In genomic region chr3:134242649-134243637, GRCh38 we compare ENCODE assay signal across 1 cellular context.
TF ChIP-seq lines count a peak whose summit lies in the region.

No MANE protein-coding gene starts in this region.

TF ChIP-seq in H1, 55 proteins besides CTCF, POLR2A, EP300 and RAD21 (continued from another document):
- TF ChIP-seq RNF2 (IDR thresholded peaks at IDR 0.05; ENCODE audit: borderline replicate concordance, low read depth, low read length, missing control alignments, poor library complexity, severe bottlenecking): no peak
- no peak for TF ChIP-seq SP1 (IDR thresholded peaks at IDR 0.05; ENCODE audit: low read depth, low read length)
- no peak for TF ChIP-seq RBBP5 (IDR thresholded peaks at IDR 0.05; ENCODE audit: borderline replicate concordance, low read depth, low read length)
- TF ChIP-seq POLR2AphosphoS5 (IDR thresholded peaks at IDR 0.05; ENCODE audit: low read depth, low read length): no peak
- no peak for TF ChIP-seq TAF7 (optimal IDR thresholded peaks at IDR 0.05; ENCODE audit: borderline replicate concordance, low read depth, low read length)
- TF ChIP-seq SP4 (IDR thresholded peaks at IDR 0.05; ENCODE audit: low read length): no peak
- TF ChIP-seq SRF (IDR thresholded peaks at IDR 0.05; ENCODE audit: low read depth, low read length): no peak
- TF ChIP-seq PHF8 (conservative IDR thresholded peaks at IDR 0.05; ENCODE audit: low read depth, low read length): no peak
- TF ChIP-seq SUZ12 (IDR thresholded peaks at IDR 0.05; ENCODE audit: low read length): no peak
- TF ChIP-seq NRF1 (IDR thresholded peaks at IDR 0.05; ENCODE audit: low read depth, low read length): no peak
